ENCODE assay signal across 33 cellular contexts in the genomic region with DNA sequence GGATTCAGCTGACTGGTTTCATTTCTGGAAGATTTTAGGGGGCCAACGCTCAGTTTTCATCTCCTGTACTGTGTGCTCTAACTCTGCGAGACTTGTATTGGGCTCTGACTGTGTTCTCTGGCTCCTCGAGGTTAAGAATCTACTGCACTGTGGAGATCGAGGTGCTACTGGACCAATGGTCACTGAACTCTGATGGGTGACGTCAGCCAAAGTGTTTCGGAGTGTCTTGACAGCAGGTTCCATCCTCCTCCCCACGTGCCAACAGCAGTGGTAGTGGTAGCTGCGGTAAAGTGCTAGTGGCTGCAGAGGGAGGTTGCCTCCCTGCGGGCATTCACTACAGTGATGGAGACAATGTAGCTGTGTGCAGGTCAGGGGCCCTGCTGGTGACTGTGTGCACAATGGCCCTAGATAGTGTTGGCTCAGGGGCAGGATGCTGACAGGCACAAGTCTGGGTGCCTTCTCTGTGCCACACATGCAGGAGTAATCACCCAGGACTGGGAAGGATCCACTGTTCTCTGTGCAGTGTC.
"Had no signal": no experiment of that assay in that cellular context is flagged by ENCODE, and none has a peak within 500 bp of the region (broad histone marks: within the 10 kb centered on the region; RNA-seq: fewer than 3 reads in every experiment).

No MANE protein-coding gene starts in this region.

- H3K4me3 ChIP-seq: adrenal gland, ascending aorta, cardiac muscle cell had no signal

- H3K36me3 ChIP-seq: adrenal gland, ascending aorta, cardiac muscle cell had no signal

- ATAC-seq: activated CD8-positive, alpha-beta T cell treated with anti-CD3 and anti-CD28 coated beads for 36 hours; activated naive CD4-positive, alpha-beta T cell treated with anti-CD3 and anti-CD28 coated beads, Interleukin-2, amount 50 U/mL, for 72 hours; activated T-cell treated with anti-CD3 and anti-CD28 coated beads, Interleukin-2, amount 50 U/mL, for 4 hours; activated T-cell treated with anti-CD3 and anti-CD28 coated beads, Interleukin-2, amount 50 U/mL, for 72 hours; activated T-helper 17 cell treated with anti-CD3 and anti-CD28 coated beads, Interleukin-2, amount 50 U/mL, for 72 hours had no signal

- FAIRE-seq: bronchial epithelial cell, TTC549 had no signal

- H3K27me3 ChIP-seq: adrenal gland, ascending aorta, cardiac muscle cell had no signal

- H3K9me3 ChIP-seq: adrenal gland, ascending aorta had no signal

- DNase-seq: activated B cell treated with CpG ODN at 0.5 μM for 24 hours; activated CD4-positive, alpha-beta memory T cell treated with anti-CD3 and anti-CD28 coated beads for 36 hours; activated CD4-positive, alpha-beta T cell treated with anti-CD3 and anti-CD28 coated beads for 4 hours; activated CD4-positive, alpha-beta T cell treated with anti-CD3 and anti-CD28 coated beads, Interleukin-2, amount 10 ng/mL, durations not matched to agents 24 days and 14 days; activated CD4-positive, alpha-beta T cell treated with anti-CD3 and anti-CD28 coated beads, Interleukin-2, amount 50 U/mL, for 1 hour; activated CD4-positive, alpha-beta T cell treated with anti-CD3 and anti-CD28 coated beads, Interleukin-2, amount 50 U/mL, for 4 hours; activated CD4-positive, CD25-positive, alpha-beta regulatory T cell treated with anti-CD3 and anti-CD28 coated beads, Interleukin-2, amount 50 U/mL, for 72 hours; activated CD8-positive, alpha-beta memory T cell treated with anti-CD3 and anti-CD28 coated beads, Interleukin-2, amount 50 U/mL, for 4 hours; activated CD8-positive, alpha-beta T cell treated with anti-CD3 and anti-CD28 coated beads for 36 hours; activated effector memory CD4-positive, alpha-beta T cell treated with anti-CD3 and anti-CD28 coated beads, Interleukin-2, amount 50 U/mL, for 16 hours; activated gamma-delta T cell treated with Interleukin-2 at 50 U/mL for 16 hours; activated naive CD4-positive, alpha-beta T cell; activated naive CD4-positive, alpha-beta T cell treated with anti-CD3 and anti-CD28 coated beads for 36 hours; activated naive CD4-positive, alpha-beta T cell treated with anti-CD3 and anti-CD28 coated beads, Interleukin-2, amount 50 U/mL, for 16 hours; activated naive CD8-positive, alpha-beta T cell treated with anti-CD3 and anti-CD28 coated beads for 36 hours; activated T-cell treated with anti-CD3 and anti-CD28 coated beads for 4 hours; activated T-cell treated with anti-CD3 and anti-CD28 coated beads, Interleukin-2, amount 50 U/mL, for 1 hour; activated T-cell treated with anti-CD3 and anti-CD28 coated beads, Interleukin-2, amount 50 U/mL, for 4 hours; activated T-cell treated with anti-CD3 and anti-CD28 coated beads, Interleukin-2, amount 50 U/mL, for 72 hours; adrenal gland; amniotic stem cell; caudate nucleus; cerebellar nuclear complex; T-helper 1 cell; T-helper 2 cell; T-helper 9 cell had no signal

- H3K4me1 ChIP-seq: adrenal gland, ascending aorta had no signal

- H3K27ac ChIP-seq: adrenal gland, ascending aorta, cardiac muscle cell, VCaP had no signal
